In the genomic region with DNA sequence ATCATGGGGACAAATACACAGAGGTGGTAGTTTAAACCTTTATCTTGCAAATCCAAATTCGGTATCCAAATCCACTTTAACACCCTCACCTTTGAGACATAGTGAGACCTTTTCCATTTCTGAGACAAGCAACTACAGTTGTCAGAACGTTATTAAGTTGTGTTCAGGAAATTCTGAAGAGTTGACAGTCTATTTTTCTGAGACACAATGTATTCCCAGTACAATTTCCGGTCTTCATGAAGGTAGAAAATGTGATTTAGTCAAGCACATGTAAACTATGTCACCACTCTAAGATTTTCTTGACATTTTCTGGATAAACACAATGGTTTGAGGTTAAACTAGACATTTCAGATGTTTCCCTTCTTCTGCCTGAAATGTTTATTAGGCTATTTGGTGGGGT, we compare ENCODE assay signal across 26 cellular contexts. TPM values are rescaled to one million over a fixed set of nuclear protein-coding genes. Genes with fewer than 3 reads are reported as not detected.
DNase-seq lines count a peak whose midpoint lies in the region; ATAC-seq, FAIRE-seq and TF ChIP-seq lines count a peak whose summit lies in the region.
"Had no signal": no experiment of that assay in that cellular context is flagged by ENCODE, and none has a peak within 500 bp of the region (broad histone marks: within the 10 kb centered on the region; RNA-seq: fewer than 3 reads in every experiment).

No MANE protein-coding gene starts in this region.

- WGBS in trophoblast cell (ENCODE audit: extremely low coverage, insufficient coverage, insufficient read length), result no CpG with 5 or more reads among the region's 3 CpGs

- no peak overlapping the region for H3K4me2 ChIP-seq in GM23338
- no peak overlapping the region for H3K4me2 ChIP-seq in astrocyte (ENCODE audit: low read length)
- no peak overlapping the region for H3K4me2 ChIP-seq in trophoblast cell (ENCODE audit: low read length)
- H3K4me2 ChIP-seq: A549; BLaER1 treated with 17β-estradiol and CSF1 and Interleukin-3, amounts not matched to agents 10 nM and 100 nM had no signal

- H3K4me1 ChIP-seq in GM23338 (ENCODE audit: insufficient read depth), result no peaks in the 10 kb centered on the region
- peaks cover 5% of the 10 kb centered on the region for H3K4me1 ChIP-seq in astrocyte (ENCODE audit: insufficient read depth, low read length)
- H3K4me1 ChIP-seq in trophoblast cell (ENCODE audit: control insufficient read depth in 1 of 2, insufficient read depth in 2 of 2, low read length in 2 of 2), result peaks cover 6% of the 10 kb centered on the region in 2 experiments
- H3K4me1 ChIP-seq: BE2C; BLaER1 treated with 17β-estradiol and CSF1 and Interleukin-3, amounts not matched to agents 10 nM and 100 nM; HAP-1 had no signal

- peak overlapping the region; percentile 74 for H2BK120ac ChIP-seq in trophoblast cell (ENCODE audit: insufficient read depth, low read length, poor library complexity)

- H4K20me1 ChIP-seq in GM23338 (replicated peaks; ENCODE audit: insufficient read depth), result no peaks in the 10 kb centered on the region
- H4K20me1 ChIP-seq in astrocyte (ENCODE audit: insufficient read depth, low read length), result no peaks in the 10 kb centered on the region
- H4K20me1 ChIP-seq: BLaER1 treated with 17β-estradiol and CSF1 and Interleukin-3, amounts not matched to agents 10 nM and 100 nM had no signal

- no peak overlapping the region for H3K4me3 Mint-ChIP-seq in GM23338
- no peak overlapping the region for H3K4me3 Mint-ChIP-seq in astrocyte (ENCODE audit: unreplicated experiment)
- H3K4me3 Mint-ChIP-seq: CD14-positive monocyte; CD4-positive, alpha-beta T cell; CD8-positive, alpha-beta memory T cell; HFFc6 had no signal

- DNase-seq in GM23338 (ENCODE audit: low spot score), result no peak
- DNase-seq in astrocyte (ENCODE audit: low read depth), result no peak
- DNase-seq in trophoblast cell, result peak in 1 of 2 donors; percentile 59
- no peak for DNase-seq in foreskin melanocyte
- DNase-seq in NOMO-1 treated with dmso at 0.1 percent for 144 hours (lab: John Stamatoyannopoulos, UW; ENCODE audit: unreplicated experiment), result no peak
- DNase-seq: 8988T; ACHN; AML-193; BE2C; CD4-positive, alpha-beta T cell; CD8-positive, alpha-beta memory T cell; DMS53; DMS79 treated with DMSO at 0.1 percent for 48 hours; GF-D8; GOT3; HFFc6 had no signal

- TF ChIP-seq CTCF in GM23338 (conservative IDR thresholded peaks at IDR 0.05; ENCODE audit: low read depth in 2 of 2) (no peak), astrocyte (IDR thresholded peaks at IDR 0.05; ENCODE audit: insufficient read depth, low read depth, low read length) (no peak)

- ATAC-seq in GM23338 (no peak), HG03457 (IDR thresholded peaks at IDR 0.05; ENCODE audit: unreplicated experiment) (no peak), HG03571 (IDR thresholded peaks at IDR 0.05; ENCODE audit: unreplicated experiment) (no peak)
- ATAC-seq: A549 had no signal

- peak; percentile 68 for FAIRE-seq in astrocyte (lab: Jason Lieb, UNC)
- FAIRE-seq: A549, GM12891, GM18507, H54 had no signal

- peak overlapping the region; percentile 87 for H2BK5ac ChIP-seq in trophoblast cell (ENCODE audit: low read depth, low read length, poor library complexity)

- H4K91ac ChIP-seq in trophoblast cell (ENCODE audit: low read depth, low read length), result peak overlapping the region; percentile 59

- H2AFZ ChIP-seq in GM23338, result peak overlapping the region; percentile 34; the same call in 1 of the 2 replicates
- no peak overlapping the region for H2AFZ ChIP-seq in astrocyte (ENCODE audit: low read depth, low read length)
- peak overlapping the region; percentile 45 for H2AFZ ChIP-seq in trophoblast cell (ENCODE audit: insufficient read depth, low read length, poor library complexity)

- H3K36me3 Mint-ChIP-seq in GM23338 (ENCODE audit: low read depth) (no peaks in the 10 kb centered on the region), astrocyte (ENCODE audit: low read depth, unreplicated experiment) (no peaks in the 10 kb centered on the region)
- H3K36me3 Mint-ChIP-seq: CD14-positive monocyte; CD8-positive, alpha-beta memory T cell had no signal

- no peak overlapping the region for H3K23ac ChIP-seq in trophoblast cell (ENCODE audit: low read length)

- H3K36me3 ChIP-seq in GM23338 (ENCODE audit: insufficient read depth) (no peaks in the 10 kb centered on the region), astrocyte (ENCODE audit: insufficient read depth, low read length) (no peaks in the 10 kb centered on the region), trophoblast cell (ENCODE audit: control insufficient read depth in 1 of 2, insufficient read depth in 2 of 2, low read length in 2 of 2) (no peaks in the 10 kb centered on the region)
- H3K36me3 ChIP-seq: BE2C; BLaER1 treated with 17β-estradiol and CSF1 and Interleukin-3, amounts not matched to agents 10 nM and 100 nM; HAP-1 had no signal

- H3K79me1 ChIP-seq in trophoblast cell (ENCODE audit: low read length), result peaks cover 5% of the 10 kb centered on the region

- peak overlapping the region; percentile 89 for H2BK12ac ChIP-seq in trophoblast cell (ENCODE audit: low read length)

- no peak overlapping the region for H3K4me3 ChIP-seq in GM23338
- no peak overlapping the region for H3K4me3 ChIP-seq in astrocyte (ENCODE audit: insufficient read depth, low read depth, low read length)
- no peak overlapping the region for H3K4me3 ChIP-seq in trophoblast cell (ENCODE audit: low read depth, low read length)
- H3K4me3 ChIP-seq: A549; BLaER1 treated with 17β-estradiol and CSF1 and Interleukin-3, amounts not matched to agents 10 nM and 100 nM; HAP-1 had no signal

- H3K9me3 Mint-ChIP-seq in GM23338, result no peaks in the 10 kb centered on the region
- H3K9me3 Mint-ChIP-seq in astrocyte (ENCODE audit: unreplicated experiment), result no peaks in the 10 kb centered on the region
- H3K9me3 Mint-ChIP-seq: CD14-positive monocyte, HFFc6 had no signal

- H3K18ac ChIP-seq in trophoblast cell (ENCODE audit: low read length), result peak overlapping the region; percentile 75

- H3K9ac ChIP-seq in astrocyte (ENCODE audit: low read length), result no peak overlapping the region
- H3K9ac ChIP-seq in trophoblast cell (ENCODE audit: low read length), result no peak overlapping the region
- H3K9ac ChIP-seq: BLaER1 treated with 17β-estradiol and CSF1 and Interleukin-3, amounts not matched to agents 10 nM and 100 nM had no signal

- H3K27me3 ChIP-seq in GM23338 (ENCODE audit: insufficient read depth) (no peaks in the 10 kb centered on the region), astrocyte (ENCODE audit: insufficient read depth, low read length) (no peaks in the 10 kb centered on the region), trophoblast cell (ENCODE audit: insufficient read depth, low read length) (no peaks in the 10 kb centered on the region)
- H3K27me3 ChIP-seq: BE2C; BLaER1 treated with 17β-estradiol and CSF1 and Interleukin-3, amounts not matched to agents 10 nM and 100 nM had no signal

- H4K8ac ChIP-seq in trophoblast cell (ENCODE audit: low read depth, low read length), result peak overlapping the region; percentile 69

- no peak overlapping the region for H3K27ac Mint-ChIP-seq in GM23338
- H3K27ac Mint-ChIP-seq in astrocyte (ENCODE audit: unreplicated experiment), result no peak overlapping the region
- H3K27ac Mint-ChIP-seq: CD14-positive monocyte; CD4-positive, alpha-beta T cell; CD8-positive, alpha-beta memory T cell; HFFc6 had no signal

- H3K27ac ChIP-seq in GM23338 (ENCODE audit: low read depth) (no peak overlapping the region), astrocyte (ENCODE audit: low read depth, low read length) (no peak overlapping the region), trophoblast cell (ENCODE audit: low read depth, low read length) (peak overlapping the region; percentile 76)
- H3K27ac ChIP-seq: A549; BLaER1 treated with 17β-estradiol and CSF1 and Interleukin-3, amounts not matched to agents 10 nM and 100 nM had no signal

- H3K4me1 Mint-ChIP-seq in GM23338 (no peaks in the 10 kb centered on the region; the same call in 2 of the 3 replicates), astrocyte (ENCODE audit: low read depth, unreplicated experiment) (peaks cover 6% of the 10 kb centered on the region)
- H3K4me1 Mint-ChIP-seq: CD14-positive monocyte; CD8-positive, alpha-beta memory T cell had no signal

- no peaks in the 10 kb centered on the region for H3K27me3 Mint-ChIP-seq in GM23338 (ENCODE audit: insufficient read depth, low read depth, poor library complexity)
- H3K27me3 Mint-ChIP-seq in astrocyte (ENCODE audit: low read depth, unreplicated experiment), result no peaks in the 10 kb centered on the region
- H3K27me3 Mint-ChIP-seq: CD4-positive, alpha-beta T cell; CD8-positive, alpha-beta memory T cell had no signal

- no peaks in the 10 kb centered on the region for H3F3A ChIP-seq in GM23338 (replicated peaks; ENCODE audit: low read depth)

- H3K79me2 ChIP-seq in GM23338 (replicated peaks; ENCODE audit: insufficient read depth), result no peaks in the 10 kb centered on the region
- no peaks in the 10 kb centered on the region for H3K79me2 ChIP-seq in astrocyte (ENCODE audit: insufficient read depth, low read length)
- no peaks in the 10 kb centered on the region for H3K79me2 ChIP-seq in trophoblast cell (ENCODE audit: control insufficient read depth, insufficient read depth, low read length, poor library complexity)

- H3K9me3 ChIP-seq in astrocyte (ENCODE audit: insufficient read depth, low read depth, low read length) (no peaks in the 10 kb centered on the region), trophoblast cell (ENCODE audit: insufficient read depth, low read depth, low read length) (no peaks in the 10 kb centered on the region)
- H3K9me3 ChIP-seq: A549; BE2C; BLaER1 treated with 17β-estradiol and CSF1 and Interleukin-3, amounts not matched to agents 10 nM and 100 nM; HAP-1 had no signal

- H2AK5ac ChIP-seq in trophoblast cell (ENCODE audit: low read length), result peak overlapping the region; percentile 22

- peak overlapping the region; percentile 39 for H3K4ac ChIP-seq in trophoblast cell (ENCODE audit: low read depth, low read length)

- peak overlapping the region; percentile 12 for H4K12ac ChIP-seq in trophoblast cell (ENCODE audit: low read depth, low read length)

- no peaks in the 10 kb centered on the region for H3K9me2 ChIP-seq in GM23338 (ENCODE audit: insufficient read depth)

- peak overlapping the region; percentile 72 for H3K14ac ChIP-seq in trophoblast cell (ENCODE audit: low read length)

TF ChIP-seq in GM23338, 12 proteins besides CTCF, POLR2A, EP300 and RAD21 (continues in another document):
- TF ChIP-seq POLR2AphosphoS5 (IDR thresholded peaks at IDR 0.05; ENCODE audit: low read depth), result no peak
- TF ChIP-seq, protein P1, sequence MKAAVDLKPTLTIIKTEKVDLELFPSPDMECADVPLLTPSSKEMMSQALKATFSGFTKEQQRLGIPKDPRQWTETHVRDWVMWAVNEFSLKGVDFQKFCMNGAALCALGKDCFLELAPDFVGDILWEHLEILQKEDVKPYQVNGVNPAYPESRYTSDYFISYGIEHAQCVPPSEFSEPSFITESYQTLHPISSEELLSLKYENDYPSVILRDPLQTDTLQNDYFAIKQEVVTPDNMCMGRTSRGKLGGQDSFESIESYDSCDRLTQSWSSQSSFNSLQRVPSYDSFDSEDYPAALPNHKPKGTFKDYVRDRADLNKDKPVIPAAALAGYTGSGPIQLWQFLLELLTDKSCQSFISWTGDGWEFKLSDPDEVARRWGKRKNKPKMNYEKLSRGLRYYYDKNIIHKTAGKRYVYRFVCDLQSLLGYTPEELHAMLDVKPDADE (IDR thresholded peaks at IDR 0.05), result no peak

RNA-seq across cellular contexts. Expression of a gene that starts 10.8 kb away (rescaled TPM):
- total RNA-seq in GM23338 (2014; rRNA removed; shearing (Covaris generic)), result 4.5 and 7.3 TPM in 2 replicates
- polyA plus RNA-seq in GM23338 (2016; fragmentation: Nextera tagmentation; extraction: Ambion mirVana), result 1.4 TPM in 2 replicates
- total RNA-seq in astrocyte, result 53.8 and 63.7 TPM in 2 replicates
- 44.9 and 47.0 TPM in 2 replicates for polyA plus RNA-seq in trophoblast cell (2013)
- total RNA-seq: CD4-positive, alpha-beta T cell; CD8-positive, alpha-beta memory T cell; G401 had no signal
- polyA plus RNA-seq: CD14-positive monocyte; CD8-positive, alpha-beta memory T cell had no signal
